ENCODE assay signal across 9 cellular contexts in the genomic region with DNA sequence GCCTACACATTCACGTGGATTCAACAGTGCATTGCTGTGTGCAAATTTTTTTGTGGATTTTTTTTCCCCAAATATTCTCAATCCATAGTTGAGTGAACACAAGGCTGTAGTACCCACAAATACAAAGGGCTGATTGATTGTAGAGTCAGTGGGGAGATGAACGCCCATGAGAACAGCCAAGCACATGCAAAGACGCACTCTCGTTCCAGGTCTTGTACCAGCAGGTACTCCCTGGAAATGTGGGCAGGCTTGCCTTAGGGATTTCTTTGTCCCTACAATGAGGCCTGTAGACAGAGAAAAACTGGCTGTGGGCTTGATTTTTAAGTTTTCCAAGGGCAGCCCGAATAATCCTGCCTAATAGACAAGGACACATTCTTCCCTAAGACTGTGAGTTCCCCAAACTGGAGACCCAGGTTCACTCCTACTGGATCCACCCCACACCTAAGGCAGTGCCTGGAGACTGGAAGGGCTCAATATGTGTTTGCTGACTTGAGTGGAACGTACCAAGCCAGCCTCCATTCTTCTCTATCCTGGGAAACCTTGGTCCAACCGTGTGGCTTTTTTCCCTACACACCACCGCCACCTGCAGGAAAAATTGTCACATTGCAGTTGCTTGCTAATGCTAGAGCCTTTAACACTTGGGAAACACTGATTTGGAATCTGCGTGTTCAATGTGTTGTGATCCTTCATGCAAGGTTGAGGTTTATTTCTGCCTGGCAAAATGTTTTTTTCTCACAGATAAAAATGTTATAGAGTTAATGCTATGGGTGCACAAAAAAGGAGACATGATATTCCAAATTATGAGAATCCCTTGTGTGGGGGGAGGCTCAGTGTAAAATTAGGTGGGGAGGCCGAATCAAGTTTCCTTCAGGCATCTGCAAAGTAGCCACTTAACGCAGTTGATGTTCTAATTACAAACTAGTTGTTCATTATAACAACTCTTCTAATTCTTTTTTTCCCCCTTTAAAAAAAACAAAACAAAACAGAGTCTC. TPM values are rescaled to one million over a fixed set of nuclear protein-coding genes. Genes with fewer than 3 reads are reported as not detected.
DNase-seq lines count a peak whose midpoint lies in the region; ATAC-seq and TF ChIP-seq lines count a peak whose summit lies in the region.
"Had no signal": no experiment of that assay in that cellular context is flagged by ENCODE, and none has a peak within 500 bp of the region (broad histone marks: within the 10 kb centered on the region; RNA-seq: fewer than 3 reads in every experiment).

No MANE protein-coding gene starts in this region.

- TF ChIP-seq CTCF in activated CD8-positive, alpha-beta T cell treated with anti-CD3 and anti-CD28 coated beads for 36 hours (IDR thresholded peaks at IDR 0.05): peak; percentile 59
- peak; percentile 70 to 86 (median 82) for TF ChIP-seq CTCF in heart left ventricle (IDR thresholded peaks at IDR 0.05)
- TF ChIP-seq CTCF in CD4-positive, alpha-beta T cell (IDR thresholded peaks at IDR 0.05): no peak

- CTCF ChIA-PET in activated CD8-positive, alpha-beta T cell treated with anti-CD3 and anti-CD28 coated beads for 36 hours (lab: Charles Lee): interaction anchor here (0.7 to 1.4 kb wide), 3 partner anchors 13 to 602 kb away, joined by 3 to 4 read pairs (median 3); no protein-coding TSS in a partner anchor
- CTCF ChIA-PET in CD4-positive, alpha-beta T cell (lab: Charles Lee): no interaction called here

- no peaks in the 10 kb centered on the region for H3K27me3 Mint-ChIP-seq in activated CD8-positive, alpha-beta T cell treated with anti-CD3 and anti-CD28 coated beads for 36 hours
- H3K27me3 Mint-ChIP-seq in CD4-positive, alpha-beta T cell: no peaks in the 10 kb centered on the region

- H3K4me3 ChIP-seq in heart left ventricle: no peak overlapping the region
- H3K4me3 ChIP-seq: BLaER1 had no signal

- intact Hi-C loops in activated CD8-positive, alpha-beta T cell treated with anti-CD3 and anti-CD28 coated beads for 36 hours (cut with micrococcal nuclease): no loop called here
- intact Hi-C loops in heart left ventricle (cut with DNase I): loop anchor here (1.0 to 10.0 kb wide), 13 partner anchors 81 to 604 kb away; no protein-coding TSS in a partner anchor
- intact Hi-C loops in CD4-positive, alpha-beta T cell (cut with DNase I, micrococcal nuclease): no loop called here

- H3K9me3 Mint-ChIP-seq in activated CD8-positive, alpha-beta T cell treated with anti-CD3 and anti-CD28 coated beads for 36 hours: no peaks in the 10 kb centered on the region
- no peaks in the 10 kb centered on the region for H3K9me3 Mint-ChIP-seq in CD4-positive, alpha-beta T cell

- no peaks in the 10 kb centered on the region for H3K4me1 Mint-ChIP-seq in activated CD8-positive, alpha-beta T cell treated with anti-CD3 and anti-CD28 coated beads for 36 hours (ENCODE audit: low read depth)
- H3K4me1 Mint-ChIP-seq in CD4-positive, alpha-beta T cell (ENCODE audit: low read depth): no peaks in the 10 kb centered on the region

- 51 to 58% (median 55%) methylated on average over 11 of the region's 11 CpGs for WGBS in heart left ventricle, 4 donors

- no peaks in the 10 kb centered on the region for H3K27me3 ChIP-seq in heart left ventricle
- H3K27me3 ChIP-seq in CD4-positive, alpha-beta T cell (ENCODE audit: control insufficient read depth, insufficient read depth, low read length): no peaks in the 10 kb centered on the region
- H3K27me3 ChIP-seq: BLaER1 had no signal

- no peak for TF ChIP-seq POLR2A in heart left ventricle (IDR thresholded peaks at IDR 0.05)

- no peaks in the 10 kb centered on the region for H3K9me3 ChIP-seq in heart left ventricle
- H3K9me3 ChIP-seq in CD4-positive, alpha-beta T cell (ENCODE audit: control insufficient read depth, low read length): no peaks in the 10 kb centered on the region
- H3K9me3 ChIP-seq: BLaER1 had no signal

- H3K36me3 Mint-ChIP-seq in activated CD8-positive, alpha-beta T cell treated with anti-CD3 and anti-CD28 coated beads for 36 hours (ENCODE audit: low read depth): no peaks in the 10 kb centered on the region
- H3K36me3 Mint-ChIP-seq in CD4-positive, alpha-beta T cell (ENCODE audit: low read depth): no peaks in the 10 kb centered on the region

- DNase-seq in NCI-H1436 (lab: John Stamatoyannopoulos, UW) (peak; percentile 46), NCI-H1436 treated with DMSO at 0.1 percent for 48 hours (lab: John Stamatoyannopoulos, UW) (no peak), NCI-H2227 (lab: John Stamatoyannopoulos, UW; ENCODE audit: unreplicated experiment) (peak; percentile 75), heart left ventricle (peak in 4 of 5 donors; percentile 30 to 55 (median 43)), pulmonary artery endothelial cell (ENCODE audit: low read depth, low spot score) (peak; percentile 26)
- peak; percentile 17 for DNase-seq in activated CD8-positive, alpha-beta T cell treated with anti-CD3 and anti-CD28 coated beads for 36 hours
- no peak for DNase-seq in CD4-positive, alpha-beta T cell

- no peak overlapping the region for H3K27ac ChIP-seq in heart left ventricle
- H3K27ac ChIP-seq in CD4-positive, alpha-beta T cell (ENCODE audit: low read depth, low read length): no peak overlapping the region
- H3K27ac ChIP-seq: BLaER1 had no signal

- H3K36me3 ChIP-seq in heart left ventricle: no peaks in the 10 kb centered on the region
- H3K36me3 ChIP-seq: BLaER1 had no signal

- peak; percentile 48 for ATAC-seq in HG02870 (IDR thresholded peaks at IDR 0.05; ENCODE audit: unreplicated experiment)
- ATAC-seq in activated CD8-positive, alpha-beta T cell treated with anti-CD3 and anti-CD28 coated beads for 36 hours: no peak
- peak; percentile 23 to 83 (median 70) for ATAC-seq in heart left ventricle
- ATAC-seq in CD4-positive, alpha-beta T cell (ENCODE audit: poor library complexity): no peak

- POLR2A ChIA-PET in activated CD8-positive, alpha-beta T cell treated with anti-CD3 and anti-CD28 coated beads for 36 hours (lab: Charles Lee): interaction anchor here (0.7 kb wide), 1 partner anchor 286 kb away, joined by 3 read pairs; no protein-coding TSS in a partner anchor
- POLR2A ChIA-PET in CD4-positive, alpha-beta T cell (lab: Charles Lee): no interaction called here

- no peak overlapping the region for H3K4me3 Mint-ChIP-seq in activated CD8-positive, alpha-beta T cell treated with anti-CD3 and anti-CD28 coated beads for 36 hours
- H3K4me3 Mint-ChIP-seq in CD4-positive, alpha-beta T cell: no peak overlapping the region

- H3K27ac Mint-ChIP-seq in activated CD8-positive, alpha-beta T cell treated with anti-CD3 and anti-CD28 coated beads for 36 hours: no peak overlapping the region
- H3K27ac Mint-ChIP-seq in CD4-positive, alpha-beta T cell: no peak overlapping the region

- no peaks in the 10 kb centered on the region for H3K4me1 ChIP-seq in heart left ventricle

RNA-seq across cellular contexts. Expression of gene PPP1R17, which starts 49.3 kb away (rescaled TPM):
- not detected for total RNA-seq in activated CD8-positive, alpha-beta T cell treated with anti-CD3 and anti-CD28 coated beads for 36 hours
- total RNA-seq in heart left ventricle: under 1 TPM in 1 of 9 donors, not detected in 8; 0.29 TPM
- not detected for polyA plus RNA-seq in heart left ventricle
- not detected in 2 replicates for total RNA-seq in pulmonary artery endothelial cell
- total RNA-seq in CD4-positive, alpha-beta T cell: not detected

Comparison
In these comparisons a context has a peak if more than half of its experiments do, and no peak if none do; other contexts are left out.
1. DNase-seq: peak in NCI-H1436 (single experiment), NCI-H2227 (single experiment), activated CD8-positive, alpha-beta T cell treated with anti-CD3 and anti-CD28 coated beads for 36 hours (single experiment), heart left ventricle (4 of 5) and pulmonary artery endothelial cell (single experiment); none in NCI-H1436 treated with DMSO at 0.1 percent for 48 hours (single experiment) and CD4-positive, alpha-beta T cell (0 of 10).
2. ATAC-seq: peak in HG02870 (single experiment) and heart left ventricle (4 of 4); none in activated CD8-positive, alpha-beta T cell treated with anti-CD3 and anti-CD28 coated beads for 36 hours (single experiment) and CD4-positive, alpha-beta T cell (single experiment).
3. intact Hi-C loops: an anchor here in heart left ventricle (1.0 to 10.0 kb wide); none called in activated CD8-positive, alpha-beta T cell treated with anti-CD3 and anti-CD28 coated beads for 36 hours and CD4-positive, alpha-beta T cell.